In the genomic region with DNA sequence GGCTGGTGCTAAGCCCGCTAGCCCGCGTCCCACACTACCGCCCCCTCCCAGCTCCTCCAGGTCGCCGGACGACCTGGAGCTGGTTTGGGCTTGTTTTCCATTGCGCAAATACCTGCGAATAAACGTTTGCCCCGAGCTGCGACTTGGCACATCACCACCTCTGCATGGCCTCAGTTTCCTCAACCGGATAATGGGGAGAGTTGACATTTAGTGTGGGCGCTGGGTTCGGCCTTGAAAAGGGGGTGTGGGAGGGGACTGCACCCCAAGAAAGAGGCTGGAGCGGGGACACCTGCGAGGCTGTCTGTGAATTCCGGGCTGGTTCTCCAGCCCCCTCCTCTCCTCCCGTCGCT, we compare ENCODE assay signal across 1 cellular context.
TF ChIP-seq lines count a peak whose summit lies in the region.

No MANE protein-coding gene starts in this region.

TF ChIP-seq in HepG2, 621 proteins besides CTCF, POLR2A, EP300 and RAD21:
- no peak for TF ChIP-seq BCL6 (CRISPR knock-in tag; IDR thresholded peaks at IDR 0.05)
- TF ChIP-seq PCBP1 (IDR thresholded peaks at IDR 0.05; ENCODE audit: borderline replicate concordance, low read depth, low read length) = 0 out of 2 replicates have a peak, but pooled peaks have one; percentile 81
- TF ChIP-seq DBP (CRISPR knock-in tag; IDR thresholded peaks at IDR 0.05; ENCODE audit: not compliant biosample characterization) = no peak
- TF ChIP-seq HNRNPK (IDR thresholded peaks at IDR 0.05; ENCODE audit: low read depth, low read length, poor library complexity, severe bottlenecking) = peak; percentile 45
- TF ChIP-seq ZNF318 (CRISPR knock-in tag; IDR thresholded peaks at IDR 0.05) = no peak
- no peak for TF ChIP-seq FOXP1 (IDR thresholded peaks at IDR 0.05)
- no peak for TF ChIP-seq FOXP1 (CRISPR knock-in tag; IDR thresholded peaks at IDR 0.05)
- TF ChIP-seq MXD3 (CRISPR knock-in tag; IDR thresholded peaks at IDR 0.05) = no peak
- no peak for TF ChIP-seq PBX2 (CRISPR knock-in tag; IDR thresholded peaks at IDR 0.05)
- no peak for TF ChIP-seq SYNCRIP (IDR thresholded peaks at IDR 0.05; ENCODE audit: insufficient read depth, low read depth, low read length)
- TF ChIP-seq KDM1A (CRISPR knock-in tag; IDR thresholded peaks at IDR 0.05) = peak; percentile 69
- TF ChIP-seq MAZ (IDR thresholded peaks at IDR 0.05; ENCODE audit: borderline replicate concordance, low read depth, low read length) = 0 out of 2 replicates have a peak, but pooled peaks have one; percentile 4
- no peak for TF ChIP-seq MAZ (CRISPR knock-in tag; IDR thresholded peaks at IDR 0.05; ENCODE audit: low read depth)
- no peak for TF ChIP-seq ZNF20 (CRISPR knock-in tag; IDR thresholded peaks at IDR 0.05)
- TF ChIP-seq CEBPB (IDR thresholded peaks at IDR 0.05; ENCODE audit: borderline replicate concordance, low read depth, low read length) = peak; percentile 65; the same call in 1 of the 2 replicates
- TF ChIP-seq, protein P1, sequence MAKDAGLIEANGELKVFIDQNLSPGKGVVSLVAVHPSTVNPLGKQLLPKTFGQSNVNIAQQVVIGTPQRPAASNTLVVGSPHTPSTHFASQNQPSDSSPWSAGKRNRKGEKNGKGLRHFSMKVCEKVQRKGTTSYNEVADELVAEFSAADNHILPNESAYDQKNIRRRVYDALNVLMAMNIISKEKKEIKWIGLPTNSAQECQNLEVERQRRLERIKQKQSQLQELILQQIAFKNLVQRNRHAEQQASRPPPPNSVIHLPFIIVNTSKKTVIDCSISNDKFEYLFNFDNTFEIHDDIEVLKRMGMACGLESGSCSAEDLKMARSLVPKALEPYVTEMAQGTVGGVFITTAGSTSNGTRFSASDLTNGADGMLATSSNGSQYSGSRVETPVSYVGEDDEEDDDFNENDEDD (CRISPR knock-in tag; IDR thresholded peaks at IDR 0.05; ENCODE audit: borderline replicate concordance) = no peak
- peak; percentile 71 for TF ChIP-seq ZSCAN29 (CRISPR knock-in tag; conservative IDR thresholded peaks at IDR 0.05)
- no peak for TF ChIP-seq EEA1 (CRISPR knock-in tag; IDR thresholded peaks at IDR 0.05; ENCODE audit: borderline replicate concordance)
- TF ChIP-seq HOXA7 (CRISPR knock-in tag; IDR thresholded peaks at IDR 0.05) = no peak
- no peak for TF ChIP-seq ZNF556 (CRISPR knock-in tag; IDR thresholded peaks at IDR 0.05; ENCODE audit: borderline replicate concordance)
- TF ChIP-seq CBX2 (IDR thresholded peaks at IDR 0.05; ENCODE audit: low read depth, low read length) = no peak
- TF ChIP-seq CBX2 (CRISPR knock-in tag; IDR thresholded peaks at IDR 0.05; ENCODE audit: low read depth) = no peak
- TF ChIP-seq DPF2 (CRISPR knock-in tag; IDR thresholded peaks at IDR 0.05; ENCODE audit: borderline replicate concordance, low read depth) = no peak
- no peak for TF ChIP-seq DNMT3B (CRISPR knock-in tag; conservative IDR thresholded peaks at IDR 0.05)
- peak; percentile 89 for TF ChIP-seq ZNF629 (CRISPR knock-in tag; conservative IDR thresholded peaks at IDR 0.05)
- TF ChIP-seq ZNF777 (CRISPR knock-in tag; IDR thresholded peaks at IDR 0.05) = peak; percentile 26; the same call in 1 of the 2 replicates
- TF ChIP-seq CEBPG (CRISPR knock-in tag; IDR thresholded peaks at IDR 0.05) = peak; percentile 68
- no peak for TF ChIP-seq NFYB (CRISPR knock-in tag; IDR thresholded peaks at IDR 0.05)
- no peak for TF ChIP-seq NCOA5 (CRISPR knock-in tag; IDR thresholded peaks at IDR 0.05)
- TF ChIP-seq, protein P2, sequence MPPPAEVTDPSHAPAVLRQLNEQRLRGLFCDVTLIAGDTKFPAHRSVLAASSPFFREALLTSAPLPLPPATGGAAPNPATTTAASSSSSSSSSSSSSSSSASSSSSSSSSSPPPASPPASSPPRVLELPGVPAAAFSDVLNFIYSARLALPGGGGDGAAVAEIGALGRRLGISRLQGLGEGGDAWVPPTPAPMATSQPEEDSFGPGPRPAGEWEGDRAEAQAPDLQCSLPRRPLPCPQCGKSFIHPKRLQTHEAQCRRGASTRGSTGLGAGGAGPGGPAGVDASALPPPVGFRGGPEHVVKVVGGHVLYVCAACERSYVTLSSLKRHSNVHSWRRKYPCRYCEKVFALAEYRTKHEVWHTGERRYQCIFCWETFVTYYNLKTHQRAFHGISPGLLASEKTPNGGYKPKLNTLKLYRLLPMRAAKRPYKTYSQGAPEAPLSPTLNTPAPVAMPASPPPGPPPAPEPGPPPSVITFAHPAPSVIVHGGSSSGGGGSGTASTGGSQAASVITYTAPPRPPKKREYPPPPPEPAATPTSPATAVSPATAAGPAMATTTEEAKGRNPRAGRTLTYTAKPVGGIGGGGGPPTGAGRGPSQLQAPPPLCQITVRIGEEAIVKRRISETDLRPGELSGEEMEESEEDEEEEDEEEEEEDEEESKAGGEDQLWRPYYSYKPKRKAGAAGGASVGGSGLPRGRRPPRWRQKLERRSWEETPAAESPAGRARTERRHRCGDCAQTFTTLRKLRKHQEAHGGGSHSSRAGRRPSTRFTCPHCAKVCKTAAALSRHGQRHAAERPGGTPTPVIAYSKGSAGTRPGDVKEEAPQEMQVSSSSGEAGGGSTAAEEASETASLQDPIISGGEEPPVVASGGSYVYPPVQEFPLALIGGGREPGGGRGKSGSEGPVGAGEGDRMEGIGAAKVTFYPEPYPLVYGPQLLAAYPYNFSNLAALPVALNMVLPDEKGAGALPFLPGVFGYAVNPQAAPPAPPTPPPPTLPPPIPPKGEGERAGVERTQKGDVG (CRISPR knock-in tag; IDR thresholded peaks at IDR 0.05; ENCODE audit: borderline replicate concordance) = no peak
